In genomic region chr17:41967921-41968578, GRCh38 we compare ENCODE assay signal across 8 cellular contexts. TPM values are rescaled to one million over a fixed set of nuclear protein-coding genes. Genes with fewer than 3 reads are reported as not detected.
DNase-seq lines count a peak whose midpoint lies in the region; ATAC-seq, FAIRE-seq and TF ChIP-seq lines count a peak whose summit lies in the region.

No MANE protein-coding gene starts in this region.

- no peaks in the 10 kb centered on the region for H3K9me3 Mint-ChIP-seq in CD4-positive, alpha-beta memory T cell

- peak overlapping the region; percentile 76 to 87 (median 82) for H3K4me3 Mint-ChIP-seq in CD4-positive, alpha-beta memory T cell

- peak overlapping the region; percentile 98 for H3K4me2 ChIP-seq in OCI-LY7 (ENCODE audit: low read length)
- peak overlapping the region; percentile 54 for H3K4me2 ChIP-seq in endothelial cell of umbilical vein (ENCODE audit: insufficient read depth, low read length)

- peak overlapping the region; percentile 83 for H3K27ac ChIP-seq in CD4-positive, alpha-beta memory T cell (ENCODE audit: low read depth, low read length)
- no peak overlapping the region for H3K27ac ChIP-seq in OCI-LY7 (ENCODE audit: low read depth, low read length, poor library complexity, severe bottlenecking)
- no peak overlapping the region for H3K27ac ChIP-seq in endothelial cell of umbilical vein (ENCODE audit: insufficient read depth, low read depth, low read length)
- H3K27ac ChIP-seq in ovary = peak overlapping the region in 1 of 2 donors; percentile 70

- no peak for TF ChIP-seq CTCF in OCI-LY7 (conservative IDR thresholded peaks at IDR 0.05; ENCODE audit: low read length)
- no peak for TF ChIP-seq CTCF in endothelial cell of umbilical vein (IDR thresholded peaks at IDR 0.05; ENCODE audit: extremely low read depth in 1 of 2, insufficient read depth in 1 of 2, low read depth in 1 of 2, low read length in 2 of 2)
- TF ChIP-seq CTCF in ovary (IDR thresholded peaks at IDR 0.05) = no peak

- BruUV-seq in OCI-LY7 (replicated peaks; lab: Mats Ljungman, UMichigan) = no TSS peak
- BruUV-seq in endothelial cell of umbilical vein (replicated peaks; lab: Mats Ljungman, UMichigan) = TSS peak; percentile 16

- H3K9me3 ChIP-seq in CD4-positive, alpha-beta memory T cell (ENCODE audit: control insufficient read depth in 1 of 2, low read length in 2 of 2) = no peaks in the 10 kb centered on the region
- no peaks in the 10 kb centered on the region for H3K9me3 ChIP-seq in OCI-LY7 (ENCODE audit: low read length)
- no peaks in the 10 kb centered on the region for H3K9me3 ChIP-seq in endothelial cell of umbilical vein (replicated peaks; ENCODE audit: control insufficient read depth, insufficient read depth, low read length)
- H3K9me3 ChIP-seq in ovary = no peaks in the 10 kb centered on the region

- H3K4me1 ChIP-seq in CD4-positive, alpha-beta memory T cell (ENCODE audit: insufficient read depth, low read length) = peaks cover 43% of the 10 kb centered on the region
- peaks cover 19% of the 10 kb centered on the region for H3K4me1 ChIP-seq in OCI-LY7 (ENCODE audit: insufficient read depth, low read length, poor library complexity, severe bottlenecking)
- H3K4me1 ChIP-seq in endothelial cell of umbilical vein (ENCODE audit: control insufficient read depth, extremely low read depth, insufficient read depth, low read length) = peaks cover 18% of the 10 kb centered on the region
- peaks cover 8% of the 10 kb centered on the region for H3K4me1 ChIP-seq in ovary (ENCODE audit: insufficient read depth)

- peak in 1 of 5 donors; percentile 1 for DNase-seq in CD4-positive, alpha-beta memory T cell
- DNase-seq in OCI-LY7 (ENCODE audit: low spot score) = no peak
- no peak for DNase-seq in endothelial cell of umbilical vein (ENCODE audit: low read depth, low spot score)
- peak in 4 of 5 donors; percentile 35 to 45 (median 44) for DNase-seq in ovary
- no peak for DNase-seq in cerebellar nuclear complex (lab: John Stamatoyannopoulos, UW)
- DNase-seq in SKM-1 (lab: John Stamatoyannopoulos, UW; ENCODE audit: unreplicated experiment) = no peak

- intact Hi-C loops in CD4-positive, alpha-beta memory T cell (cut with micrococcal nuclease) = no loop called here
- intact Hi-C loops in OCI-LY7 (cut with micrococcal nuclease; ENCODE audit: unreplicated experiment) = loop anchor here (2.0 kb wide), 1 partner anchor 49 kb away; the partner anchor contains the start of gene DNAJC7
- intact Hi-C loops in endothelial cell of umbilical vein (cut with micrococcal nuclease) = loop anchor here (5.0 kb wide), 1 partner anchor 49 kb away; the partner anchor contains the start of gene DNAJC7
- intact Hi-C loops in ovary (cut with DNase I) = loop anchor here in 3 of 4 donors (5.0 to 10.0 kb wide), 3 partner anchors 49 to 147 kb away; partner anchors contain the start of genes DHX58 (in 1 of the 3) and DNAJC7 (in 1 of the 3)

- H2AFZ ChIP-seq in OCI-LY7 (ENCODE audit: low read length) (no peak overlapping the region), endothelial cell of umbilical vein (ENCODE audit: low read depth, low read length) (no peak overlapping the region)

- H3K9ac ChIP-seq in endothelial cell of umbilical vein (replicated peaks; ENCODE audit: extremely low read depth, insufficient read depth, low read length) = no peak overlapping the region

- H3K9me2 ChIP-seq in OCI-LY7 (ENCODE audit: insufficient read depth, low read length) = no peaks in the 10 kb centered on the region

- POLR2A ChIA-PET in CD4-positive, alpha-beta memory T cell (lab: Charles Lee; ENCODE audit: partially characterized antibody) = interaction anchor here (1.2 to 3.8 kb wide), 3 partner anchors 49 to 144 kb away, joined by 3 to 70 read pairs (median 30); partner anchors contain the start of genes DHX58 and DNAJC7
- POLR2A ChIA-PET in OCI-LY7 (lab: Charles Lee) (interaction anchor here (1.0 kb wide), 1 partner anchor 27 kb away, joined by 3 read pairs; no protein-coding TSS in a partner anchor), endothelial cell of umbilical vein (lab: Charles Lee) (no interaction called here)

- CTCF ChIA-PET in CD4-positive, alpha-beta memory T cell (lab: Charles Lee; ENCODE audit: partially characterized antibody) = interaction anchor here (1.6 kb wide), 1 partner anchor 99 kb away, joined by 4 read pairs; no protein-coding TSS in a partner anchor
- CTCF ChIA-PET in OCI-LY7 (lab: Charles Lee; ENCODE audit: unreplicated experiment) (no interaction called here), endothelial cell of umbilical vein (lab: Charles Lee) (interaction anchor here (1.4 kb wide), 1 partner anchor 9 kb away, joined by 3 read pairs; no protein-coding TSS in a partner anchor)

- peaks cover 22 to 48% (median 37%) of the 10 kb centered on the region in 4 donors for H3K4me1 Mint-ChIP-seq in CD4-positive, alpha-beta memory T cell

- peaks cover 16% of the 10 kb centered on the region for H3K36me3 ChIP-seq in CD4-positive, alpha-beta memory T cell (ENCODE audit: insufficient read depth, low read length)
- H3K36me3 ChIP-seq in OCI-LY7 (ENCODE audit: insufficient read depth, low read length) = peaks cover 39% of the 10 kb centered on the region
- peaks cover 2 to 22% of the 10 kb centered on the region in 2 experiments for H3K36me3 ChIP-seq in endothelial cell of umbilical vein (ENCODE audit: control insufficient read depth in 2 of 2, extremely low read depth in 1 of 2, insufficient read depth in 2 of 2, low read length in 2 of 2)
- no peaks in the 10 kb centered on the region for H3K36me3 ChIP-seq in ovary

- no peak for TF ChIP-seq EP300 in ovary (IDR thresholded peaks at IDR 0.05)

- no peak overlapping the region for H3K4me3 ChIP-seq in CD4-positive, alpha-beta memory T cell (ENCODE audit: low read length in 2 of 2)
- H3K4me3 ChIP-seq in OCI-LY7 (ENCODE audit: low read depth, low read length, poor library complexity, severe bottlenecking) (peak overlapping the region; percentile 92), endothelial cell of umbilical vein (replicated peaks in 1 of 3; ENCODE audit: insufficient read depth in 1 of 3, low read depth in 1 of 3, low read length in 3 of 3) (peak overlapping the region in 2 of 3 experiments; percentile 74 to 79), ovary (no peak overlapping the region)

- TF ChIP-seq POLR2A in endothelial cell of umbilical vein (IDR thresholded peaks at IDR 0.05; ENCODE audit: low read depth, low read length) (no peak), ovary (IDR thresholded peaks at IDR 0.05) (no peak)

- peaks cover 6 to 24% of the 10 kb centered on the region in 2 donors for H3K36me3 Mint-ChIP-seq in CD4-positive, alpha-beta memory T cell

- WGBS in ovary, 3 donors = 77 to 88% (median 78%) methylated on average over 37 of the region's 37 CpGs

- H3K27ac Mint-ChIP-seq in CD4-positive, alpha-beta memory T cell = peak overlapping the region; percentile 3 to 92 (median 82)

- H3K27me3 ChIP-seq in CD4-positive, alpha-beta memory T cell (ENCODE audit: insufficient read depth, low read length) = no peaks in the 10 kb centered on the region
- H3K27me3 ChIP-seq in endothelial cell of umbilical vein (ENCODE audit: control insufficient read depth in 2 of 2, insufficient read depth in 2 of 2, low read length in 2 of 2) (no peaks in the 10 kb centered on the region), ovary (no peaks in the 10 kb centered on the region)

- no peaks in the 10 kb centered on the region for H3K9me1 ChIP-seq in endothelial cell of umbilical vein (replicated peaks; ENCODE audit: control insufficient read depth, extremely low read depth, insufficient read depth, low read length)

- H3K27me3 Mint-ChIP-seq in CD4-positive, alpha-beta memory T cell = no peaks in the 10 kb centered on the region

- dilution Hi-C loops in endothelial cell of umbilical vein (cut with MboI; ENCODE audit: extremely low pct_ligation_motif_present, low sequenced_read_pairs) = loop anchor here (25.0 kb wide), 1 partner anchor 144 kb away; the partner anchor contains the start of genes DHX58, HSPB9 and KAT2A

- H3K79me2 ChIP-seq in OCI-LY7 (ENCODE audit: insufficient read depth, low read depth, low read length) (peaks cover 7% of the 10 kb centered on the region; the same call in 1 of the 2 replicates), endothelial cell of umbilical vein (ENCODE audit: control insufficient read depth, insufficient read depth, low read length) (peaks cover 22% of the 10 kb centered on the region)

- ATAC-seq in HG02588 (IDR thresholded peaks at IDR 0.05; ENCODE audit: unreplicated experiment) = no peak
- no peak for ATAC-seq in GM21576 (IDR thresholded peaks at IDR 0.05; ENCODE audit: unreplicated experiment)

- no peak for FAIRE-seq in endothelial cell of umbilical vein (lab: Jason Lieb, UNC)

- no peaks in the 10 kb centered on the region for H4K20me1 ChIP-seq in OCI-LY7 (ENCODE audit: insufficient read depth, low read length)
- no peaks in the 10 kb centered on the region for H4K20me1 ChIP-seq in endothelial cell of umbilical vein (replicated peaks; ENCODE audit: control insufficient read depth, extremely low read depth, insufficient read depth, low read length)

RNA-seq across cellular contexts. Expression of gene CNP, which starts 1.5 kb away (rescaled TPM):
- 10 to 100 TPM; 31.0 to 36.9 TPM for total RNA-seq in CD4-positive, alpha-beta memory T cell
- 10 to 100 TPM; 23.6 to 35.7 TPM for polyA plus RNA-seq in CD4-positive, alpha-beta memory T cell
- 33.8 and 34.1 TPM in 2 replicates for total RNA-seq in OCI-LY7 (2014; rRNA removed; shearing (Covaris generic))
- total RNA-seq in OCI-LY7 (2022) = 43.9 and 50.6 TPM in 2 replicates
- total RNA-seq in endothelial cell of umbilical vein = 84.9 and 88.3 TPM in 2 replicates
- polyA plus RNA-seq in endothelial cell of umbilical vein = 48.6 and 49.4 TPM in 2 replicates
- polyA plus RNA-seq in endothelial cell of umbilical vein (2011; cell fraction: cytosol; rRNA removed) = 36.9 and 45.8 TPM in 2 replicates
- 33.7 and 34.5 TPM in 2 replicates for polyA plus RNA-seq in endothelial cell of umbilical vein (2011; cell fraction: nucleus; rRNA removed)
- polyA plus RNA-seq in endothelial cell of umbilical vein (2012) = 56.7 and 63.5 TPM in 2 replicates
- 137 and 194 TPM in 2 replicates for polyA minus RNA-seq in endothelial cell of umbilical vein
- 37.2 TPM for polyA minus RNA-seq in endothelial cell of umbilical vein (2011; cell fraction: cytosol; rRNA and poly(A)+ RNA removed)
- polyA minus RNA-seq in endothelial cell of umbilical vein (2011; cell fraction: nucleus; rRNA and poly(A)+ RNA removed) = 25.3 and 45.3 TPM in 2 replicates
- 10 to 100 TPM; 30.5 to 88.9 (median 77.5) TPM for total RNA-seq in ovary
- polyA plus RNA-seq in ovary = 10 to 100 TPM; 30.7 to 47.0 TPM

RNA-seq across cellular contexts. Expression of gene ODAD4, which starts 37.6 kb away (rescaled TPM):
- total RNA-seq in CD4-positive, alpha-beta memory T cell = under 1 TPM in 1 of 2 experiments, not detected in 1; 0.20 TPM
- under 1 TPM in 1 of 2 donors, not detected in 1; 0.11 TPM for polyA plus RNA-seq in CD4-positive, alpha-beta memory T cell
- total RNA-seq in OCI-LY7 (2014; rRNA removed; shearing (Covaris generic)) = 1.1 and 3.2 TPM in 2 replicates
- total RNA-seq in OCI-LY7 (2022) = 1.3 TPM in 2 replicates
- 0.60 and 1.0 TPM in 2 replicates for total RNA-seq in endothelial cell of umbilical vein
- 0.19 TPM in 1 of 2 replicates, not detected in the other for polyA plus RNA-seq in endothelial cell of umbilical vein
- 0.06 and 0.17 TPM in 2 replicates for polyA plus RNA-seq in endothelial cell of umbilical vein (2011; cell fraction: cytosol; rRNA removed)
- 1.1 and 1.2 TPM in 2 replicates for polyA plus RNA-seq in endothelial cell of umbilical vein (2011; cell fraction: nucleus; rRNA removed)
- 0.74 and 0.75 TPM in 2 replicates for polyA plus RNA-seq in endothelial cell of umbilical vein (2012)
- 0.17 and 0.34 TPM in 2 replicates for polyA minus RNA-seq in endothelial cell of umbilical vein
- polyA minus RNA-seq in endothelial cell of umbilical vein (2011; cell fraction: cytosol; rRNA and poly(A)+ RNA removed) = not detected
- polyA minus RNA-seq in endothelial cell of umbilical vein (2011; cell fraction: nucleus; rRNA and poly(A)+ RNA removed) = 0.58 and 0.72 TPM in 2 replicates
- total RNA-seq in ovary = 10 to 100 TPM in 1 of 7 donors, 1 to 10 TPM in 6; 1.1 to 11.0 (median 2.4) TPM
- 1 to 10 TPM; 1.7 to 2.1 TPM for polyA plus RNA-seq in ovary

RNA-seq across cellular contexts. Expression of gene DNAJC7, which starts 49.2 kb away (rescaled TPM):
- 100 to 1,000 TPM; 106 to 112 TPM for total RNA-seq in CD4-positive, alpha-beta memory T cell
- polyA plus RNA-seq in CD4-positive, alpha-beta memory T cell = 10 to 100 TPM; 45.2 to 67.2 TPM
- total RNA-seq in OCI-LY7 (2014; rRNA removed; shearing (Covaris generic)) = 76.4 and 87.1 TPM in 2 replicates
- total RNA-seq in OCI-LY7 (2022) = 118 and 124 TPM in 2 replicates
- total RNA-seq in endothelial cell of umbilical vein = 103 and 111 TPM in 2 replicates
- 16.0 and 19.8 TPM in 2 replicates for polyA plus RNA-seq in endothelial cell of umbilical vein
- polyA plus RNA-seq in endothelial cell of umbilical vein (2011; cell fraction: cytosol; rRNA removed) = 39.5 and 42.6 TPM in 2 replicates
- polyA plus RNA-seq in endothelial cell of umbilical vein (2011; cell fraction: nucleus; rRNA removed) = 45.3 and 54.5 TPM in 2 replicates
- 87.7 and 106 TPM in 2 replicates for polyA plus RNA-seq in endothelial cell of umbilical vein (2012)
- 62.2 and 72.3 TPM in 2 replicates for polyA minus RNA-seq in endothelial cell of umbilical vein
- 31.3 TPM for polyA minus RNA-seq in endothelial cell of umbilical vein (2011; cell fraction: cytosol; rRNA and poly(A)+ RNA removed)
- polyA minus RNA-seq in endothelial cell of umbilical vein (2011; cell fraction: nucleus; rRNA and poly(A)+ RNA removed) = 73.8 and 99.0 TPM in 2 replicates
- 10 to 100 TPM; 37.7 to 92.4 (median 70.1) TPM for total RNA-seq in ovary
- polyA plus RNA-seq in ovary = 100 to 1,000 TPM in 1 of 2 donors, 10 to 100 TPM in 1; 61.1 to 102 TPM

RNA-seq across cellular contexts. Expression of gene ACLY, which starts 49.3 kb away (rescaled TPM):
- total RNA-seq in CD4-positive, alpha-beta memory T cell = 10 to 100 TPM; 84.4 to 88.5 TPM
- polyA plus RNA-seq in CD4-positive, alpha-beta memory T cell = 10 to 100 TPM; 58.7 to 72.1 TPM
- total RNA-seq in OCI-LY7 (2014; rRNA removed; shearing (Covaris generic)) = 102 and 105 TPM in 2 replicates
- 203 and 222 TPM in 2 replicates for total RNA-seq in OCI-LY7 (2022)
- total RNA-seq in endothelial cell of umbilical vein = 324 and 329 TPM in 2 replicates
- 174 and 176 TPM in 2 replicates for polyA plus RNA-seq in endothelial cell of umbilical vein
- 178 and 181 TPM in 2 replicates for polyA plus RNA-seq in endothelial cell of umbilical vein (2011; cell fraction: cytosol; rRNA removed)
- polyA plus RNA-seq in endothelial cell of umbilical vein (2011; cell fraction: nucleus; rRNA removed) = 233 and 236 TPM in 2 replicates
- polyA plus RNA-seq in endothelial cell of umbilical vein (2012) = 192 and 195 TPM in 2 replicates
- polyA minus RNA-seq in endothelial cell of umbilical vein = 400 and 417 TPM in 2 replicates
- polyA minus RNA-seq in endothelial cell of umbilical vein (2011; cell fraction: cytosol; rRNA and poly(A)+ RNA removed) = 189 TPM
- 122 and 125 TPM in 2 replicates for polyA minus RNA-seq in endothelial cell of umbilical vein (2011; cell fraction: nucleus; rRNA and poly(A)+ RNA removed)
- 100 to 1,000 TPM in 1 of 7 donors, 10 to 100 TPM in 6; 23.6 to 119 (median 53.4) TPM for total RNA-seq in ovary
- 10 to 100 TPM; 26.9 to 69.4 TPM for polyA plus RNA-seq in ovary

RNA-seq across cellular contexts. Expression of gene NKIRAS2, which starts 51.8 kb away (rescaled TPM):
- total RNA-seq in CD4-positive, alpha-beta memory T cell = 10 to 100 TPM; 19.7 TPM
- polyA plus RNA-seq in CD4-positive, alpha-beta memory T cell = 10 to 100 TPM; 22.0 to 28.8 TPM
- 34.8 and 40.2 TPM in 2 replicates for total RNA-seq in OCI-LY7 (2014; rRNA removed; shearing (Covaris generic))
- total RNA-seq in OCI-LY7 (2022) (32.8 and 38.1 TPM in 2 replicates), endothelial cell of umbilical vein (57.3 and 60.4 TPM in 2 replicates), ovary (10 to 100 TPM; 11.8 to 27.6 (median 22.2) TPM)
- polyA plus RNA-seq in endothelial cell of umbilical vein (87.6 and 96.9 TPM in 2 replicates), ovary (10 to 100 TPM; 23.9 to 25.4 TPM)
- polyA plus RNA-seq in endothelial cell of umbilical vein (2011; cell fraction: cytosol; rRNA removed) = 81.7 and 91.5 TPM in 2 replicates
- polyA plus RNA-seq in endothelial cell of umbilical vein (2011; cell fraction: nucleus; rRNA removed) = 46.9 and 47.8 TPM in 2 replicates
- polyA plus RNA-seq in endothelial cell of umbilical vein (2012) = 57.2 and 62.2 TPM in 2 replicates
- polyA minus RNA-seq in endothelial cell of umbilical vein = 61.9 and 68.8 TPM in 2 replicates
- 24.2 TPM for polyA minus RNA-seq in endothelial cell of umbilical vein (2011; cell fraction: cytosol; rRNA and poly(A)+ RNA removed)
- 21.6 and 24.0 TPM in 2 replicates for polyA minus RNA-seq in endothelial cell of umbilical vein (2011; cell fraction: nucleus; rRNA and poly(A)+ RNA removed)

Comparison
In these comparisons a context has a peak if more than half of its experiments do, and no peak if none do; other contexts are left out.
1. DNase-seq: peak in ovary (4 of 5); none in OCI-LY7 (single experiment), endothelial cell of umbilical vein (single experiment), cerebellar nuclear complex (0 of 2) and SKM-1 (single experiment).
2. H3K4me3 ChIP-seq: peak in OCI-LY7 (single experiment) and endothelial cell of umbilical vein (2 of 3); none in CD4-positive, alpha-beta memory T cell (0 of 2) and ovary (single experiment).